ENCODE assay signal across 9 cellular contexts in the genomic region with DNA sequence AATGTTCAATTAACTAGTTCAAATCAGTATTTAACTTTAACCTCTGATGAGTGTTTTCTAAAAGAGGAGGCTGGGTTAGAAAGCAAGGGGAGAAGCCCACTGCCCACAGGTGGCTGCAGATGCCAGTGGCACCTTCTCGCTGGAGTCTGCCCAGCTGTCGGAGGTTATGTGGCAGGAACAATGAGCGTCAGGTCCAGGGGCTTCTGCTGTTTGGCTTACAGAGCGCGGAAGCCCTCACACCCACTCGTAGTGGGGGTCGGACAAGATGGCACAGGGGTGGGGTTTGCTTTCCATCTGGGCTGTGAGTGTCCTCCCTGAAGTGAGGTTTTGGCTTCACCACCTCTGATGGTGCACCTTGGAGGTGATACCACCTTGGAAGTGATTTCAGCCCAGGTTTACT. TPM values are rescaled to one million over a fixed set of nuclear protein-coding genes. Genes with fewer than 3 reads are reported as not detected.
A peak's percentile ranks its signal among the peaks of the same experiment; 100 is the strongest.
DNase-seq lines count a peak whose midpoint lies in the region; ATAC-seq, FAIRE-seq and TF ChIP-seq lines count a peak whose summit lies in the region.
"Had no signal": no experiment of that assay in that cellular context is flagged by ENCODE, and none has a peak within 500 bp of the region (broad histone marks: within the 10 kb centered on the region; RNA-seq: fewer than 3 reads in every experiment).

No MANE protein-coding gene starts in this region.

- peaks cover 6% of the 10 kb centered on the region for H3K9me1 ChIP-seq in K562 (ENCODE audit: control insufficient read depth, insufficient read depth, low read length)

- peak overlapping the region; percentile 97 for H3K27ac ChIP-seq in K562 (ENCODE audit: extremely low read depth, low read depth, low read length)
- peak overlapping the region; percentile 83 to 86 for H3K27ac ChIP-seq in mucosa of rectum (ENCODE audit: low read depth in 2 of 2, low read length in 2 of 2)
- H3K27ac ChIP-seq in tibial nerve, result peak overlapping the region; percentile 65 to 90 (median 85)

- no peak for FAIRE-seq in K562 (lab: Jason Lieb, UNC)

- no peaks in the 10 kb centered on the region for H3K9me3 Mint-ChIP-seq in activated naive CD4-positive, alpha-beta T cell treated with anti-CD3 and anti-CD28 coated beads, Interleukin-2, amount 50 U/mL, for 24 hours

- no peak for DNase-seq in activated naive CD4-positive, alpha-beta T cell (lab: John Stamatoyannopoulos, UW)
- no peak for DNase-seq in K562 (ENCODE audit: extremely low read depth in 1 of 4, low spot score in 3 of 4)
- DNase-seq in tibial nerve (ENCODE audit: low spot score in 2 of 2), result no peak
- DNase-seq in central memory CD4-positive, alpha-beta T cell, result no peak
- no peak for DNase-seq in NCI-H82 (lab: John Stamatoyannopoulos, UW)
- DNase-seq: NCI-H1417 treated with DMSO at 0.1 percent for 48 hours had no signal

- H3K4me2 ChIP-seq in K562 (ENCODE audit: insufficient read depth, low read length), result peak overlapping the region; percentile 95

- no peak overlapping the region for H2AFZ ChIP-seq in K562 (ENCODE audit: low read depth, low read length)

- no peak overlapping the region for H3K4me3 ChIP-seq in K562
- H3K4me3 ChIP-seq in mucosa of rectum (ENCODE audit: low read length in 2 of 2), result no peak overlapping the region
- H3K4me3 ChIP-seq in tibial nerve, result no peak overlapping the region

- BruUV-seq in K562 (replicated peaks; lab: Mats Ljungman, UMichigan), result no TSS peak

- intact Hi-C loops in K562 (cut with micrococcal nuclease), result no loop called here

- no peaks in the 10 kb centered on the region for H3K27me3 Mint-ChIP-seq in activated naive CD4-positive, alpha-beta T cell treated with anti-CD3 and anti-CD28 coated beads, Interleukin-2, amount 50 U/mL, for 24 hours

- peak overlapping the region; percentile 17 for H3K27ac Mint-ChIP-seq in activated naive CD4-positive, alpha-beta T cell treated with anti-CD3 and anti-CD28 coated beads, Interleukin-2, amount 50 U/mL, for 24 hours

- POLR2A ChIA-PET in K562 (lab: Yijun Ruan, JAX), result interaction anchor here (0.7 to 1.9 kb wide), 5 partner anchors 11 to 157 kb away, joined by 4 to 14 read pairs (median 8); partner anchors contain the start of gene ESYT2

- TF ChIP-seq POLR2A in K562 (conservative IDR thresholded peaks at IDR 0.05), result no peak
- no peak for TF ChIP-seq POLR2A in tibial nerve (IDR thresholded peaks at IDR 0.05)

- no peaks in the 10 kb centered on the region for H3K36me3 Mint-ChIP-seq in activated naive CD4-positive, alpha-beta T cell treated with anti-CD3 and anti-CD28 coated beads, Interleukin-2, amount 50 U/mL, for 24 hours

- CTCF ChIA-PET in K562 (lab: Yijun Ruan, JAX; ENCODE audit: low intra/inter-chr PET ratio), result no interaction called here

- H3K4me1 ChIP-seq in K562 (replicated peaks in 1 of 2; ENCODE audit: control insufficient read depth in 2 of 2, insufficient read depth in 2 of 2, low read length in 2 of 2) (peaks cover 55 to 60% of the 10 kb centered on the region in 2 experiments), mucosa of rectum (ENCODE audit: control insufficient read depth in 2 of 2, insufficient read depth in 2 of 2, low read length in 2 of 2) (peaks cover 17 to 23% of the 10 kb centered on the region in 2 donors), tibial nerve (peaks cover 0 to 22% (median 10%) of the 10 kb centered on the region in 4 donors)

- no peak for TF ChIP-seq EP300 in K562 (IDR thresholded peaks at IDR 0.05; ENCODE audit: low read length)
- no peak for TF ChIP-seq EP300 in tibial nerve (IDR thresholded peaks at IDR 0.05)

- TF ChIP-seq CTCF in K562 (IDR thresholded peaks at IDR 0.05 in 2 of 3, conservative IDR thresholded peaks at IDR 0.05 in 1 of 3; ENCODE audit: insufficient read depth in 2 of 3, low read depth in 1 of 3, low read length in 3 of 3), result no peak
- TF ChIP-seq CTCF in tibial nerve (IDR thresholded peaks at IDR 0.05), result no peak

- WGBS in K562 (ENCODE audit: insufficient coverage, low coverage, missing lambda C conversion rate), result 89% methylated on average over 7 of the region's 7 CpGs
- 89 to 94% methylated on average over 7 of the region's 7 CpGs for WGBS in tibial nerve, 2 donors

- H4K20me1 ChIP-seq in K562 (replicated peaks; ENCODE audit: control insufficient read depth, insufficient read depth, low read length), result no peaks in the 10 kb centered on the region

- H3K9me3 ChIP-seq in K562 (replicated peaks; ENCODE audit: control insufficient read depth, insufficient read depth, low read depth, low read length) (peaks cover 11% of the 10 kb centered on the region; the same call in 1 of the 2 replicates), mucosa of rectum (ENCODE audit: control insufficient read depth in 2 of 2, low read length in 2 of 2) (no peaks in the 10 kb centered on the region), tibial nerve (no peaks in the 10 kb centered on the region)

- no peak for ATAC-seq in K562
- ATAC-seq in GM21529 (IDR thresholded peaks at IDR 0.05; ENCODE audit: unreplicated experiment), result no peak

- in situ Hi-C loops in K562 (cut with MboI), result no loop called here

- H3K4me3 Mint-ChIP-seq in activated naive CD4-positive, alpha-beta T cell treated with anti-CD3 and anti-CD28 coated beads, Interleukin-2, amount 50 U/mL, for 24 hours, result peak overlapping the region; percentile 84

- H3K27me3 ChIP-seq in K562 (ENCODE audit: control insufficient read depth in 2 of 2, insufficient read depth in 2 of 2, low read length in 2 of 2), result no peaks in the 10 kb centered on the region
- no peaks in the 10 kb centered on the region for H3K27me3 ChIP-seq in mucosa of rectum (ENCODE audit: control insufficient read depth in 2 of 2, insufficient read depth in 2 of 2, low read length in 2 of 2)
- no peaks in the 10 kb centered on the region for H3K27me3 ChIP-seq in tibial nerve

- H3K9ac ChIP-seq in K562 (ENCODE audit: insufficient read depth in 1 of 2, low read depth in 2 of 2, low read length in 2 of 2), result peak overlapping the region; percentile 78 to 82
- no peak overlapping the region for H3K9ac ChIP-seq in mucosa of rectum (ENCODE audit: low read depth in 1 of 2, low read length in 2 of 2)

- TF ChIP-seq RAD21 in K562 (CRISPR knock-in tag; conservative IDR thresholded peaks at IDR 0.05 in 1 of 2, IDR thresholded peaks at IDR 0.05 in 1 of 2), result no peak

- H3K4me1 Mint-ChIP-seq in activated naive CD4-positive, alpha-beta T cell treated with anti-CD3 and anti-CD28 coated beads, Interleukin-2, amount 50 U/mL, for 24 hours, result peaks cover 44% of the 10 kb centered on the region

- peaks cover 88% of the 10 kb centered on the region for H3K79me2 ChIP-seq in K562 (ENCODE audit: control insufficient read depth, insufficient read depth, low read length)

- H3K36me3 ChIP-seq in K562 (ENCODE audit: control insufficient read depth, insufficient read depth, low read length) (peaks cover 38% of the 10 kb centered on the region), mucosa of rectum (ENCODE audit: control insufficient read depth in 2 of 2, insufficient read depth in 2 of 2, low read length in 2 of 2) (peaks cover 0 to 1% of the 10 kb centered on the region in 2 donors), tibial nerve (no peaks in the 10 kb centered on the region)

TF ChIP-seq in K562, 482 proteins besides CTCF, POLR2A, EP300 and RAD21 (continues in another document):
- TF ChIP-seq KDM4B (IDR thresholded peaks at IDR 0.05; ENCODE audit: borderline replicate concordance in 2 of 2, low read depth in 1 of 2), result 0 out of 4 replicates have a peak, but pooled peaks of 1 of the 2 experiments have one; percentile 49
- TF ChIP-seq RBFOX2 (IDR thresholded peaks at IDR 0.05; ENCODE audit: low read depth, low read length), result peak; percentile 43

RNA-seq across cellular contexts. Expression of gene DYNC2I1, which starts 8.5 kb away (rescaled TPM):
- 95.4 and 308 TPM in 2 replicates for total RNA-seq in K562 (2011; cell fraction: chromatin; rRNA removed; ENCODE audit: low replicate concordance)
- 44.7 and 52.6 TPM in 2 replicates for total RNA-seq in K562 (2011; cell fraction: nucleolus; rRNA removed)
- 111 and 142 TPM in 2 replicates for total RNA-seq in K562 (2011; cell fraction: nucleoplasm; rRNA removed)
- total RNA-seq in K562 (2014; rRNA removed), result 24.7 and 28.3 TPM in 2 replicates
- 21.9 and 24.0 TPM in 2 replicates for total RNA-seq in K562 (2014; rRNA removed; fragmentation: Illumina TruSeq; extraction: Trizol)
- total RNA-seq in K562 (2015; rRNA removed; fragmentation: Illumina TruSeq; extraction: Trizol), result 17.7 and 20.6 TPM in 2 replicates
- 23.1 and 27.1 TPM in 2 replicates for total RNA-seq in K562 (2021)
- polyA plus RNA-seq in K562 (2011; rRNA removed), result 33.3 and 37.9 TPM in 2 replicates
- polyA plus RNA-seq in K562 (2011; cell fraction: cytosol; rRNA removed), result 44.5 and 61.9 TPM in 2 replicates
- 138 and 267 TPM in 2 replicates for polyA plus RNA-seq in K562 (2011; cell fraction: nucleus; rRNA removed)
- polyA plus RNA-seq in K562 (2012), result 27.1 and 46.7 TPM in 2 replicates
- polyA plus RNA-seq in K562 (2014; fragmentation: Illumina TruSeq; extraction: Trizol), result 20.3 and 36.5 TPM in 2 replicates
- polyA plus RNA-seq in K562 (2014; fragmentation: Nextera tagmentation; extraction: Ambion mirVana), result 1 to 10 TPM; 1.3 to 1.6 TPM
- 39.3 and 42.5 TPM in 2 replicates for polyA plus RNA-seq in K562 (2014; rRNA removed)
- 42.0 and 45.1 TPM in 2 replicates for polyA minus RNA-seq in K562 (2011; rRNA and poly(A)+ RNA removed)
- 20.7 and 21.2 TPM in 2 replicates for polyA minus RNA-seq in K562 (2011; cell fraction: cytosol; rRNA and poly(A)+ RNA removed)
- 40.8 and 41.6 TPM in 2 replicates for polyA minus RNA-seq in K562 (2011; cell fraction: nucleus; rRNA and poly(A)+ RNA removed)
- total RNA-seq in tibial nerve, result 10 to 100 TPM; 19.2 to 41.4 (median 25.9) TPM

RNA-seq across cellular contexts. Expression of gene ESYT2, which starts 35.5 kb away (rescaled TPM):
- total RNA-seq in K562 (2011; cell fraction: chromatin; rRNA removed; ENCODE audit: low replicate concordance), result 111 and 160 TPM in 2 replicates
- total RNA-seq in K562 (2011; cell fraction: nucleolus; rRNA removed), result 87.6 and 91.1 TPM in 2 replicates
- 118 and 155 TPM in 2 replicates for total RNA-seq in K562 (2011; cell fraction: nucleoplasm; rRNA removed)
- total RNA-seq in K562 (2014; rRNA removed) (64.7 and 68.7 TPM in 2 replicates), K562 (2014; rRNA removed; fragmentation: Illumina TruSeq; extraction: Trizol) (70.9 and 72.5 TPM in 2 replicates), K562 (2015; rRNA removed; fragmentation: Illumina TruSeq; extraction: Trizol) (63.1 and 67.1 TPM in 2 replicates), K562 (2021) (62.4 and 67.5 TPM in 2 replicates), tibial nerve (100 to 1,000 TPM in 3 of 4 donors, 10 to 100 TPM in 1; 91.0 to 124 (median 114) TPM)
- polyA plus RNA-seq in K562 (2011; rRNA removed) (57.5 and 86.9 TPM in 2 replicates), K562 (2014; fragmentation: Illumina TruSeq; extraction: Trizol) (55.5 and 58.2 TPM in 2 replicates), K562 (2014; fragmentation: Nextera tagmentation; extraction: Ambion mirVana) (1 to 10 TPM; 5.8 to 8.3 TPM), K562 (2014; rRNA removed) (44.0 and 45.2 TPM in 2 replicates)
- 44.1 and 45.9 TPM in 2 replicates for polyA plus RNA-seq in K562 (2011; cell fraction: cytosol; rRNA removed)
- polyA plus RNA-seq in K562 (2011; cell fraction: nucleus; rRNA removed), result 43.3 and 60.6 TPM in 2 replicates
- 47.5 and 54.2 TPM in 2 replicates for polyA plus RNA-seq in K562 (2012)
- 119 and 154 TPM in 2 replicates for polyA minus RNA-seq in K562 (2011; rRNA and poly(A)+ RNA removed)
- polyA minus RNA-seq in K562 (2011; cell fraction: cytosol; rRNA and poly(A)+ RNA removed), result 70.0 and 93.0 TPM in 2 replicates
- 35.4 and 43.4 TPM in 2 replicates for polyA minus RNA-seq in K562 (2011; cell fraction: nucleus; rRNA and poly(A)+ RNA removed)

Comparison
In these comparisons a context has a peak if more than half of its experiments do, and no peak if none do; other contexts are left out.
1. H3K9ac ChIP-seq: peak in K562 (2 of 2); none in mucosa of rectum (0 of 2).
2. Peak in every context shown above with its lines, with median percentiles within 50 percentile points of each other: H3K27ac ChIP-seq.